ENCODE assay signal across 9 cellular contexts in genomic region chr16:3158014-3158497, GRCh38. TPM values are rescaled to one million over a fixed set of nuclear protein-coding genes. Genes with fewer than 3 reads are reported as not detected.
DNase-seq lines count a peak whose midpoint lies in the region; ATAC-seq, FAIRE-seq and TF ChIP-seq lines count a peak whose summit lies in the region.
"Had no signal": no experiment of that assay in that cellular context is flagged by ENCODE, and none has a peak within 500 bp of the region (broad histone marks: within the 10 kb centered on the region; RNA-seq: fewer than 3 reads in every experiment).

No MANE protein-coding gene starts in this region.

- peak overlapping the region; percentile 83 to 97 for H3K27ac ChIP-seq in uterus

- TF ChIP-seq CTCF in Loucy (conservative IDR thresholded peaks at IDR 0.05; ENCODE audit: low read length) (no peak), bronchial epithelial cell (IDR thresholded peaks at IDR 0.05; ENCODE audit: insufficient read depth, low read length, severe bottlenecking) (no peak), uterus (IDR thresholded peaks at IDR 0.05) (no peak)

- intact Hi-C loops in uterus (cut with DNase I; ENCODE audit: low total_unique reads), result no loop called here

- no peak for FAIRE-seq in bronchial epithelial cell (lab: Jason Lieb, UNC)

- H3K27me3 ChIP-seq in Loucy (ENCODE audit: insufficient read depth, low read length, poor library complexity, severe bottlenecking) (no peaks in the 10 kb centered on the region), bronchial epithelial cell (ENCODE audit: control insufficient read depth, insufficient read depth, low read length) (no peaks in the 10 kb centered on the region), uterus (no peaks in the 10 kb centered on the region)

- no peaks in the 10 kb centered on the region for H3K9me2 ChIP-seq in Loucy (replicated peaks; ENCODE audit: low read depth, low read length)

- no peaks in the 10 kb centered on the region for H3K4me1 ChIP-seq in Loucy (ENCODE audit: insufficient read depth, low read length, poor library complexity, severe bottlenecking)
- H3K4me1 ChIP-seq in uterus, result no peaks in the 10 kb centered on the region

- H3K36me3 ChIP-seq in Loucy (ENCODE audit: insufficient read depth, low read length), result no peaks in the 10 kb centered on the region
- H3K36me3 ChIP-seq in bronchial epithelial cell (ENCODE audit: control insufficient read depth, insufficient read depth, low read length), result no peaks in the 10 kb centered on the region
- H3K36me3 ChIP-seq in uterus, result no peaks in the 10 kb centered on the region

- H3K9me3 ChIP-seq in Loucy (ENCODE audit: insufficient read depth, low read depth, low read length), result no peaks in the 10 kb centered on the region
- no peaks in the 10 kb centered on the region for H3K9me3 ChIP-seq in uterus

- DNase-seq in bronchial epithelial cell (ENCODE audit: low read depth) (no peak), medulla oblongata (ENCODE audit: extremely low spot score) (peak; percentile 7), uterus (no peak), kidney glomerular epithelial cell (lab: John Stamatoyannopoulos, UW) (no peak), NCI-H446 (lab: John Stamatoyannopoulos, UW) (no peak)
- no peak for DNase-seq in activated CD4-positive, alpha-beta T cell treated with anti-CD3 and anti-CD28 coated beads for 1 hour

- H3K9ac ChIP-seq in Loucy (ENCODE audit: low read depth, low read length, poor library complexity, severe bottlenecking), result peak overlapping the region; percentile 94

- H3K4me2 ChIP-seq in Loucy (ENCODE audit: low read depth, low read length, poor library complexity, severe bottlenecking), result peak overlapping the region; percentile 68

- TF ChIP-seq POLR2A in uterus (IDR thresholded peaks at IDR 0.05), result no peak

- H3K4me3 ChIP-seq in Loucy (ENCODE audit: low read length, poor library complexity, severe bottlenecking) (peak overlapping the region; percentile 94), bronchial epithelial cell (ENCODE audit: low read depth, low read length) (peak overlapping the region; percentile 83), uterus (peak overlapping the region; percentile 58 to 87)

- H4K20me1 ChIP-seq in Loucy (ENCODE audit: insufficient read depth, low read length, poor library complexity, severe bottlenecking), result no peaks in the 10 kb centered on the region

- H2AFZ ChIP-seq in Loucy (ENCODE audit: low read length), result peak overlapping the region; percentile 40; the same call in 1 of the 2 replicates

- 0 out of 2 replicates have a peak, but pooled peaks cover 3% of the 10 kb centered on the region for H3K79me2 ChIP-seq in Loucy (ENCODE audit: insufficient read depth, low read length)

- ATAC-seq in GM18498 (IDR thresholded peaks at IDR 0.05; ENCODE audit: unreplicated experiment), result peak; percentile 14

- no peaks in the 10 kb centered on the region; the same call in 1 of the 2 replicates for H3F3A ChIP-seq in Loucy (ENCODE audit: low read depth)

RNA-seq across cellular contexts. Expression of gene ZNF213, which starts 23.2 kb away (rescaled TPM):
- 7.6 and 10.6 TPM in 2 replicates for total RNA-seq in bronchial epithelial cell
- total RNA-seq in uterus, result 100 to 1,000 TPM in 1 of 4 donors, 10 to 100 TPM in 1, 1 to 10 TPM in 1, under 1 TPM in 1; 0.77 to 101 (median 11.1) TPM

RNA-seq across cellular contexts. Expression of gene OR1F1, which starts 29.9 kb away (rescaled TPM):
- total RNA-seq in bronchial epithelial cell, result not detected in 2 replicates
- not detected for total RNA-seq in uterus
- total RNA-seq: activated CD8-positive, alpha-beta memory T cell treated with anti-CD3 and anti-CD28 coated beads for 36 hours had no signal

RNA-seq across cellular contexts. Expression of gene ZNF205, which starts 45.7 kb away (rescaled TPM):
- total RNA-seq in bronchial epithelial cell, result 17.5 and 22.4 TPM in 2 replicates
- total RNA-seq in uterus, result 10 to 100 TPM; 12.9 to 26.9 (median 18.3) TPM

RNA-seq across cellular contexts. Expression of gene ZSCAN10, which starts 59.0 kb away (rescaled TPM):
- total RNA-seq in bronchial epithelial cell (not detected in 2 replicates), uterus (not detected)
- total RNA-seq: activated CD8-positive, alpha-beta memory T cell treated with anti-CD3 and anti-CD28 coated beads for 36 hours had no signal
